8 cellular contexts compared by ENCODE assay signal in the genomic region with DNA sequence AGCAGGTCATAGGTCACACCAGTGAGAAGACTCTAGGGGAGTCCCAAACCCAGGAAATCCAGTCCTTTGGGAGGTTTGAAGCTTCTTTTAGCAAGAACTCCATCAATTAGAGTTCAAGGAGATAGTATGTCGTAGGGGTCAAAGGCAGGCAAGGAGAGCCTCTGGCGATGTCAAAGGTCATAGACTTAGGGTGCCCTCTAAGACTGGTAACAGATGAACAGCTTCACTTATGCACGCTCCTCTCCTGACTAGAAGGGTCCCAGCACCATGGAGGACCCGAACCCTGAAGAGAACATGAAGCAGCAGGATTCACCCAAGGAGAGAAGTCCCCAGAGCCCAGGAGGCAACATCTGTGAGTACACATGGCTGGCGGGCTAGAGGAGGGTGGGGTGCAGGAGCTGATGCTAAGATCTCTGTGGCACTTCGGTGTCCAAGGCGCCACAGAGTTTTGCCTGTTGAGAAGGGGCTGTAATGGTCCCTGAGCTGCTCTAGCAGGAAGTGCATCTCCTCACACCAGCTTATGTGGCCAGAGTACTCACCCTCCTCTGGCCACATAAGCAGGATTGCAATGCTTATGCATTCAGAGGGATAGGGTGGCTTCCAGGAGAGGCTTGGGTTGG. TPM values are rescaled to one million over a fixed set of nuclear protein-coding genes. Genes with fewer than 3 reads are reported as not detected.
DNase-seq lines count a peak whose midpoint lies in the region.

No MANE protein-coding gene starts in this region.

- no peaks in the 10 kb centered on the region for H3K9me3 Mint-ChIP-seq in T-helper 2 cell treated with Interferon-gamma antibody and Interleukin-4, amounts not matched to agents 5 μg/mL and 100 μg/mL, for 36 hours
- H3K9me3 Mint-ChIP-seq in activated T-helper 2 cell treated with anti-CD3 and anti-CD28 coated beads, Interferon-gamma antibody, Interleukin-2, Interleukin-4, amounts not matched to agents 10 μg/mL and 5 μg/mL and 100 μg/mL, durations not matched to agents 14 hours and 24 hours and 36 hours, result no peaks in the 10 kb centered on the region

- peak overlapping the region; percentile 96 for H3K27ac Mint-ChIP-seq in T-helper 2 cell treated with Interferon-gamma antibody and Interleukin-4, amounts not matched to agents 5 μg/mL and 100 μg/mL, for 36 hours
- H3K27ac Mint-ChIP-seq in activated T-helper 2 cell treated with anti-CD3 and anti-CD28 coated beads, Interferon-gamma antibody, Interleukin-2, Interleukin-4, amounts not matched to agents 10 μg/mL and 5 μg/mL and 100 μg/mL, durations not matched to agents 14 hours and 24 hours and 36 hours, result peak overlapping the region; percentile 91

- H3K4me3 Mint-ChIP-seq in T-helper 2 cell treated with Interferon-gamma antibody and Interleukin-4, amounts not matched to agents 5 μg/mL and 100 μg/mL, for 36 hours, result peak overlapping the region; percentile 99
- peak overlapping the region; percentile 91 for H3K4me3 Mint-ChIP-seq in activated T-helper 2 cell treated with anti-CD3 and anti-CD28 coated beads, Interferon-gamma antibody, Interleukin-2, Interleukin-4, amounts not matched to agents 10 μg/mL and 5 μg/mL and 100 μg/mL, durations not matched to agents 14 hours and 24 hours and 36 hours (ENCODE audit: low read depth)

- peaks cover 24% of the 10 kb centered on the region for H3K36me3 Mint-ChIP-seq in T-helper 2 cell treated with Interferon-gamma antibody and Interleukin-4, amounts not matched to agents 5 μg/mL and 100 μg/mL, for 36 hours (ENCODE audit: low read depth)
- peaks cover 49% of the 10 kb centered on the region for H3K36me3 Mint-ChIP-seq in activated T-helper 2 cell treated with anti-CD3 and anti-CD28 coated beads, Interferon-gamma antibody, Interleukin-2, Interleukin-4, amounts not matched to agents 10 μg/mL and 5 μg/mL and 100 μg/mL, durations not matched to agents 14 hours and 24 hours and 36 hours (ENCODE audit: low read depth)

- no peaks in the 10 kb centered on the region for H3K27me3 Mint-ChIP-seq in T-helper 2 cell treated with Interferon-gamma antibody and Interleukin-4, amounts not matched to agents 5 μg/mL and 100 μg/mL, for 36 hours (ENCODE audit: low read depth)
- H3K27me3 Mint-ChIP-seq in activated T-helper 2 cell treated with anti-CD3 and anti-CD28 coated beads, Interferon-gamma antibody, Interleukin-2, Interleukin-4, amounts not matched to agents 10 μg/mL and 5 μg/mL and 100 μg/mL, durations not matched to agents 14 hours and 24 hours and 36 hours (ENCODE audit: low read depth), result no peaks in the 10 kb centered on the region

- intact Hi-C loops in activated T-helper 2 cell treated with anti-CD3 and anti-CD28 coated beads, Interferon-gamma antibody, Interleukin-2, Interleukin-4, amounts not matched to agents 10 μg/mL and 5 μg/mL and 100 μg/mL, durations not matched to agents 14 hours and 24 hours and 36 hours (cut with micrococcal nuclease), result loop anchor here (1.0 to 10.0 kb wide), 9 partner anchors 17 to 188 kb away; a partner anchor contains a TSS

- peak overlapping the region; percentile 97 for H3K27ac ChIP-seq in temporal lobe (ENCODE audit: low read depth, low read length)

- H3K4me1 Mint-ChIP-seq in T-helper 2 cell treated with Interferon-gamma antibody and Interleukin-4, amounts not matched to agents 5 μg/mL and 100 μg/mL, for 36 hours (ENCODE audit: low read depth), result peaks cover 26% of the 10 kb centered on the region
- peaks cover 27% of the 10 kb centered on the region for H3K4me1 Mint-ChIP-seq in activated T-helper 2 cell treated with anti-CD3 and anti-CD28 coated beads, Interferon-gamma antibody, Interleukin-2, Interleukin-4, amounts not matched to agents 10 μg/mL and 5 μg/mL and 100 μg/mL, durations not matched to agents 14 hours and 24 hours and 36 hours (ENCODE audit: low read depth)

- DNase-seq in T-helper 2 cell treated with Interferon-gamma antibody and Interleukin-4, amounts not matched to agents 5 μg/mL and 100 μg/mL, for 36 hours (ENCODE audit: low spot score), result no peak
- DNase-seq in T-helper 2 cell (no peak), iris pigment epithelial cell (ENCODE audit: low read depth) (peak; percentile 19), retina (no peak)
- DNase-seq in activated T-helper 2 cell treated with anti-CD3 and anti-CD28 coated beads, Interferon-gamma antibody, Interleukin-2, Interleukin-4, amounts not matched to agents 10 μg/mL and 5 μg/mL and 100 μg/mL, durations not matched to agents 14 hours and 24 hours and 36 hours (ENCODE audit: low spot score), result no peak
- DNase-seq in stimulated activated CD8-positive, alpha-beta memory T cell treated with anti-CD3 and anti-CD28 coated beads, Interleukin-4, amount 100 ng/mL, for 48 hours, result no peak
- DNase-seq in stimulated activated CD4-positive, alpha-beta T cell treated with anti-CD3 and anti-CD28 coated beads, Interleukin-15, amount 100 ng/mL, for 24 hours, result no peak

RNA-seq across cellular contexts. Expression of a gene that starts 0.6 kb away (rescaled TPM):
- total RNA-seq in activated T-helper 2 cell treated with anti-CD3 and anti-CD28 coated beads, Interferon-gamma antibody, Interleukin-2, Interleukin-4, amounts not matched to agents 10 μg/mL and 5 μg/mL and 100 μg/mL, durations not matched to agents 14 hours and 24 hours and 36 hours, result 14.5 and 14.8 TPM in 2 replicates
- 5.2 TPM for total RNA-seq in temporal lobe

RNA-seq across cellular contexts. Expression of a gene that starts 1.0 kb away (rescaled TPM):
- 27.8 and 32.7 TPM in 2 replicates for total RNA-seq in activated T-helper 2 cell treated with anti-CD3 and anti-CD28 coated beads, Interferon-gamma antibody, Interleukin-2, Interleukin-4, amounts not matched to agents 10 μg/mL and 5 μg/mL and 100 μg/mL, durations not matched to agents 14 hours and 24 hours and 36 hours
- 92.0 TPM for total RNA-seq in temporal lobe

RNA-seq across cellular contexts. Expression of a gene that starts 14.9 kb away (rescaled TPM):
- 0.32 and 0.46 TPM in 2 replicates for total RNA-seq in activated T-helper 2 cell treated with anti-CD3 and anti-CD28 coated beads, Interferon-gamma antibody, Interleukin-2, Interleukin-4, amounts not matched to agents 10 μg/mL and 5 μg/mL and 100 μg/mL, durations not matched to agents 14 hours and 24 hours and 36 hours
- total RNA-seq in temporal lobe, result not detected

RNA-seq across cellular contexts. Expression of a gene that starts 21.4 kb away (rescaled TPM):
- 9.0 and 9.1 TPM in 2 replicates for total RNA-seq in activated T-helper 2 cell treated with anti-CD3 and anti-CD28 coated beads, Interferon-gamma antibody, Interleukin-2, Interleukin-4, amounts not matched to agents 10 μg/mL and 5 μg/mL and 100 μg/mL, durations not matched to agents 14 hours and 24 hours and 36 hours
- 7.4 TPM for total RNA-seq in temporal lobe

RNA-seq across cellular contexts. Expression of a gene that starts 21.6 kb away (rescaled TPM):
- total RNA-seq in activated T-helper 2 cell treated with anti-CD3 and anti-CD28 coated beads, Interferon-gamma antibody, Interleukin-2, Interleukin-4, amounts not matched to agents 10 μg/mL and 5 μg/mL and 100 μg/mL, durations not matched to agents 14 hours and 24 hours and 36 hours, result 27.3 and 27.5 TPM in 2 replicates
- total RNA-seq in temporal lobe, result 12.0 TPM
